18 cellular contexts compared by ENCODE assay signal in the genomic region with DNA sequence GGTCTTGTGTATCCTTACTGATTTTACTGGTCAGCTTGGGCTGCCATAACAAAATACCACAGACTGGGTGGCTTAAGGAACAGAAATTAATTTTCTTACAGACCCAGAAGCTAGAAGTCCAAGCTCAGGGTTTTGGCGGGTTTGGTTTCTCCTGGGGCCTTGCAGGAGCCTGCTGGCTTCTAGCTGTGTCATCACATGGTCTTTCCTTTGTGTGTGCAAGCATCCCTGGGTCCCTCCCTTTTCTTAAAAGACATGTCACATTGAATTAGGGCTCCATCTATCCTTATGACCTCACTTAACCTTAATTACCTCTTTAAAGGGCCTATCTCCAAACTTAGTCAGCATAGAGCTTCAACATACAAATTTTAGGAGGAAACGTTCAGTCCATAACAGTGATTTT. TPM values are rescaled to one million over a fixed set of nuclear protein-coding genes. Genes with fewer than 3 reads are reported as not detected.
DNase-seq lines count a peak whose midpoint lies in the region; ATAC-seq and TF ChIP-seq lines count a peak whose summit lies in the region.
"Had no signal": no experiment of that assay in that cellular context is flagged by ENCODE, and none has a peak within 500 bp of the region (broad histone marks: within the 10 kb centered on the region; RNA-seq: fewer than 3 reads in every experiment).

No MANE protein-coding gene starts in this region.

- H2BK5ac ChIP-seq in H9 (ENCODE audit: insufficient read length, low read length), result no peak overlapping the region

- no peak overlapping the region for H4K91ac ChIP-seq in H9 (ENCODE audit: insufficient read length, low read depth, low read length)

- no peak for TF ChIP-seq CTCF in H9 (conservative IDR thresholded peaks at IDR 0.05)

- no peak overlapping the region for H3T11ph ChIP-seq in H9 (ENCODE audit: low read length)

- H2AK5ac ChIP-seq in H9 (ENCODE audit: insufficient read length, low read length), result no peak overlapping the region

- no CpG with 5 or more reads among the region's 2 CpGs for WGBS in H9 (ENCODE audit: extremely low coverage, insufficient read length, low lambda C conversion rate)

- no peaks in the 10 kb centered on the region for H4K20me1 ChIP-seq in H9 (ENCODE audit: control insufficient read depth, insufficient read depth, insufficient read length)

- H3K4me1 Mint-ChIP-seq in activated T-cell treated with anti-CD3 and anti-CD28 coated beads, Interleukin-2, amount 50 U/mL, for 72 hours (ENCODE audit: low read depth), result peaks cover 90% of the 10 kb centered on the region
- peaks cover 86% of the 10 kb centered on the region for H3K4me1 Mint-ChIP-seq in activated naive CD8-positive, alpha-beta T cell treated with anti-CD3 and anti-CD28 coated beads for 36 hours
- H3K4me1 Mint-ChIP-seq in H9, result peaks cover 21% of the 10 kb centered on the region in 2 experiments

- H3K79me1 ChIP-seq in H9 (ENCODE audit: insufficient read depth, low read depth, low read length, poor library complexity, severe bottlenecking), result peaks cover 12% of the 10 kb centered on the region

- ATAC-seq in activated T-cell treated with anti-CD3 and anti-CD28 coated beads, Interleukin-2, amount 50 U/mL, for 72 hours (replicated peaks in 1 of 2), result no peak
- no peak for ATAC-seq in GM18907 (IDR thresholded peaks at IDR 0.05; ENCODE audit: unreplicated experiment)

- peaks cover 8 to 11% of the 10 kb centered on the region in 2 donors for H3K36me3 Mint-ChIP-seq in activated T-cell treated with anti-CD3 and anti-CD28 coated beads, Interleukin-2, amount 50 U/mL, for 72 hours (ENCODE audit: insufficient read depth in 2 of 2)
- peaks cover 50% of the 10 kb centered on the region for H3K36me3 Mint-ChIP-seq in activated naive CD8-positive, alpha-beta T cell treated with anti-CD3 and anti-CD28 coated beads for 36 hours
- H3K36me3 Mint-ChIP-seq in H9 (ENCODE audit: insufficient read depth in 1 of 3, low read depth in 3 of 3), result peaks cover 9 to 10% (median 10%) of the 10 kb centered on the region in 3 experiments; a peak in 6 of 7 replicates

- no peak overlapping the region for H2BK12ac ChIP-seq in H9 (ENCODE audit: insufficient read length, low read depth, low read length)

- no peaks in the 10 kb centered on the region for H3K36me3 ChIP-seq in skeletal muscle tissue (ENCODE audit: control insufficient read depth in 3 of 3, insufficient read depth in 3 of 3, low read length in 3 of 3)
- H3K36me3 ChIP-seq: cardiac muscle cell had no signal

- H2BK15ac ChIP-seq in H9 (ENCODE audit: low read depth, low read length), result no peak overlapping the region

- H4K5ac ChIP-seq in H9 (ENCODE audit: insufficient read length, low read depth, low read length), result no peak overlapping the region

- H3K23ac ChIP-seq in H9 (ENCODE audit: insufficient read length, low read depth, low read length), result no peak overlapping the region

- H3K27me3 Mint-ChIP-seq in activated T-cell treated with anti-CD3 and anti-CD28 coated beads, Interleukin-2, amount 50 U/mL, for 72 hours (ENCODE audit: low read depth), result no peaks in the 10 kb centered on the region
- H3K27me3 Mint-ChIP-seq in activated naive CD8-positive, alpha-beta T cell treated with anti-CD3 and anti-CD28 coated beads for 36 hours, result no peaks in the 10 kb centered on the region
- H3K27me3 Mint-ChIP-seq in H9 (ENCODE audit: low read depth), result no peaks in the 10 kb centered on the region

- H3K4me3 ChIP-seq in skeletal muscle tissue (ENCODE audit: low read length in 3 of 3), result no peak overlapping the region
- H3K4me3 ChIP-seq: cardiac muscle cell, GM23248, skin epidermis had no signal

- no peak overlapping the region for H3K18ac ChIP-seq in H9 (ENCODE audit: insufficient read length, low read depth, low read length)

- H3K79me2 ChIP-seq in H9 (ENCODE audit: insufficient read depth, low read length), result peaks cover 31% of the 10 kb centered on the region

- H3K23me2 ChIP-seq in H9 (ENCODE audit: insufficient read length, low read depth, low read length, poor library complexity, severe bottlenecking), result no peaks in the 10 kb centered on the region

- no peak overlapping the region for H2BK20ac ChIP-seq in H9 (ENCODE audit: low read depth, low read length, poor library complexity, severe bottlenecking)

- no peak overlapping the region for H2AFZ ChIP-seq in H9 (ENCODE audit: low read length)
- H2AFZ ChIP-seq: GM23248 had no signal

- H3K4me2 ChIP-seq in H9 (ENCODE audit: insufficient read depth, insufficient read length, low read length), result no peak overlapping the region

- no peaks in the 10 kb centered on the region for H3K9me3 ChIP-seq in skeletal muscle tissue (ENCODE audit: control insufficient read depth in 3 of 3, low read length in 3 of 3)
- H3K9me3 ChIP-seq in H9 (ENCODE audit: control insufficient read depth, low read depth, low read length), result no peaks in the 10 kb centered on the region

- H3K4ac ChIP-seq in H9 (ENCODE audit: low read depth, low read length), result no peak overlapping the region

- no peak overlapping the region for H3K14ac ChIP-seq in H9 (ENCODE audit: insufficient read depth, low read length)

- H3K9me3 Mint-ChIP-seq in activated T-cell treated with anti-CD3 and anti-CD28 coated beads, Interleukin-2, amount 50 U/mL, for 72 hours, result peaks cover 2 to 3% of the 10 kb centered on the region in 2 donors
- H3K9me3 Mint-ChIP-seq in activated naive CD8-positive, alpha-beta T cell treated with anti-CD3 and anti-CD28 coated beads for 36 hours, result peaks cover 5% of the 10 kb centered on the region
- no peaks in the 10 kb centered on the region for H3K9me3 Mint-ChIP-seq in H9

- H3K27me3 ChIP-seq in skeletal muscle tissue (ENCODE audit: control insufficient read depth in 3 of 3, insufficient read depth in 3 of 3, low read length in 3 of 3) (no peaks in the 10 kb centered on the region), H9 (ENCODE audit: insufficient read depth, low read length) (no peaks in the 10 kb centered on the region)
- H3K27me3 ChIP-seq: cardiac muscle cell had no signal

- H3K4me3 Mint-ChIP-seq in activated T-cell treated with anti-CD3 and anti-CD28 coated beads, Interleukin-2, amount 50 U/mL, for 72 hours, result peak overlapping the region; percentile 8 to 43
- no peak overlapping the region for H3K4me3 Mint-ChIP-seq in activated naive CD8-positive, alpha-beta T cell treated with anti-CD3 and anti-CD28 coated beads for 36 hours
- H3K4me3 Mint-ChIP-seq in H9, result no peak overlapping the region
- H3K4me3 Mint-ChIP-seq: T-helper 1 cell treated with Interleukin-12 subunit alpha and Interleukin-12 subunit beta and Interleukin-4 antibody, amounts not matched to agents 30 μg/mL and 1 μg/mL, for 36 hours had no signal

- peak overlapping the region; percentile 85 for H3K27ac Mint-ChIP-seq in activated T-cell treated with anti-CD3 and anti-CD28 coated beads, Interleukin-2, amount 50 U/mL, for 72 hours
- H3K27ac Mint-ChIP-seq in activated naive CD8-positive, alpha-beta T cell treated with anti-CD3 and anti-CD28 coated beads for 36 hours, result peak overlapping the region; percentile 81
- H3K27ac Mint-ChIP-seq in H9, result no peak overlapping the region
- H3K27ac Mint-ChIP-seq: T-helper 1 cell treated with Interleukin-12 subunit alpha and Interleukin-12 subunit beta and Interleukin-4 antibody, amounts not matched to agents 30 μg/mL and 1 μg/mL, for 36 hours had no signal

- DNase-seq in activated T-cell treated with anti-CD3 and anti-CD28 coated beads, Interleukin-2, amount 50 U/mL, for 72 hours, result no peak
- DNase-seq in activated T-cell treated with anti-CD3 and anti-CD28 coated beads for 4 hours (no peak), NOMO-1 (lab: John Stamatoyannopoulos, UW; ENCODE audit: unreplicated experiment in 2 of 2) (peak; percentile 57 to 81), H9 (no peak)
- no peak for DNase-seq in activated naive CD8-positive, alpha-beta T cell treated with anti-CD3 and anti-CD28 coated beads for 36 hours
- DNase-seq in activated effector memory CD4-positive, alpha-beta T cell treated with Interleukin-2 at 50 U/mL for 16 hours, result no peak
- DNase-seq: activated CD4-positive, alpha-beta T cell treated with anti-CD3 and anti-CD28 coated beads for 48 hours; GM23248; islet precursor cell; mesendoderm; NCI-H1436; NCI-H524 had no signal

- H3K27ac ChIP-seq in skeletal muscle tissue (ENCODE audit: low read depth, low read length) (peak overlapping the region; percentile 87), H9 (ENCODE audit: insufficient read length, low read depth, low read length) (no peak overlapping the region)
- H3K27ac ChIP-seq: cardiac muscle cell, GM23248 had no signal

- H3K56ac ChIP-seq in H9 (ENCODE audit: insufficient read length, low read depth, low read length), result no peak overlapping the region

- H3K9ac ChIP-seq in skeletal muscle tissue (ENCODE audit: low read depth in 1 of 3, low read length in 3 of 3) (no peak overlapping the region), H9 (ENCODE audit: extremely low read depth, insufficient read length, low read length) (no peak overlapping the region)
- H3K9ac ChIP-seq: GM23248 had no signal

- no peak overlapping the region for H2BK120ac ChIP-seq in H9 (ENCODE audit: low read depth, low read length, poor library complexity, severe bottlenecking)

- peaks cover 37 to 67% (median 40%) of the 10 kb centered on the region in 3 donors for H3K4me1 ChIP-seq in skeletal muscle tissue (ENCODE audit: control insufficient read depth in 3 of 3, insufficient read depth in 3 of 3, low read length in 3 of 3)
- no peaks in the 10 kb centered on the region; the same call in 1 of the 2 replicates for H3K4me1 ChIP-seq in H9 (ENCODE audit: insufficient read depth, low read length)

- no peak overlapping the region for H4K8ac ChIP-seq in H9 (replicated peaks; ENCODE audit: insufficient read length, low read depth, low read length)

RNA-seq across cellular contexts. Expression of a gene that starts 23.4 kb away (rescaled TPM):
- total RNA-seq in activated T-cell treated with anti-CD3 and anti-CD28 coated beads, Interleukin-2, amount 50 U/mL, for 72 hours, result 10 to 100 TPM; 76.7 to 80.3 TPM
- 10 to 100 TPM; 56.0 to 59.0 TPM for total RNA-seq in activated naive CD8-positive, alpha-beta T cell treated with anti-CD3 and anti-CD28 coated beads for 36 hours
- 100 TPM for total RNA-seq in skeletal muscle tissue
- total RNA-seq in H9 (2021), result 51.7 and 52.3 TPM in 2 replicates

RNA-seq across cellular contexts. Expression of a gene that starts 34.2 kb away (rescaled TPM):
- total RNA-seq in activated T-cell treated with anti-CD3 and anti-CD28 coated beads, Interleukin-2, amount 50 U/mL, for 72 hours, result 10 to 100 TPM; 12.4 to 17.3 TPM
- 10 to 100 TPM; 16.9 to 17.6 TPM for total RNA-seq in activated naive CD8-positive, alpha-beta T cell treated with anti-CD3 and anti-CD28 coated beads for 36 hours
- total RNA-seq in skeletal muscle tissue (under 0.01 TPM), H9 (2021) (not detected in 2 replicates)
- total RNA-seq: cardiac muscle cell, GM23248, RPMI7951 had no signal

Comparison
In these comparisons a context has a peak if more than half of its experiments do, and no peak if none do; other contexts are left out.
1. DNase-seq: peak in NOMO-1 (2 of 2); none in activated T-cell treated with anti-CD3 and anti-CD28 coated beads, Interleukin-2, amount 50 U/mL, for 72 hours (0 of 2), activated T-cell treated with anti-CD3 and anti-CD28 coated beads for 4 hours (single experiment), activated naive CD8-positive, alpha-beta T cell treated with anti-CD3 and anti-CD28 coated beads for 36 hours (single experiment), activated effector memory CD4-positive, alpha-beta T cell treated with Interleukin-2 at 50 U/mL for 16 hours (single experiment) and H9 (single experiment).
2. H3K27ac Mint-ChIP-seq: peak in activated T-cell treated with anti-CD3 and anti-CD28 coated beads, Interleukin-2, amount 50 U/mL, for 72 hours (single experiment) and activated naive CD8-positive, alpha-beta T cell treated with anti-CD3 and anti-CD28 coated beads for 36 hours (single experiment); none in H9 (0 of 3).
3. H3K4me3 Mint-ChIP-seq: peak in activated T-cell treated with anti-CD3 and anti-CD28 coated beads, Interleukin-2, amount 50 U/mL, for 72 hours (2 of 2); none in activated naive CD8-positive, alpha-beta T cell treated with anti-CD3 and anti-CD28 coated beads for 36 hours (single experiment) and H9 (0 of 2).
4. RNA of a gene that starts 34.2 kb away (total RNA-seq): 16.9 to 17.6 TPM in activated naive CD8-positive, alpha-beta T cell treated with anti-CD3 and anti-CD28 coated beads for 36 hours and 12.4 to 17.3 TPM in activated T-cell treated with anti-CD3 and anti-CD28 coated beads, Interleukin-2, amount 50 U/mL, for 72 hours; under 0.01 TPM in skeletal muscle tissue (single experiment) and not detected in H9; every median in the first group is over 10 times any median in the second.